In genomic region chr16:22973451-22973991, GRCh38 we compare ENCODE assay signal across 21 cellular contexts.
"Had no signal": no experiment of that assay in that cellular context is flagged by ENCODE, and none has a peak within 500 bp of the region (broad histone marks: within the 10 kb centered on the region; RNA-seq: fewer than 3 reads in every experiment).

No MANE protein-coding gene starts in this region.

- H3K4me2 ChIP-seq: hepatocyte, smooth muscle cell had no signal

- DNase-seq: dermis blood vessel endothelial cell; erythroblast; foreskin melanocyte; head of caudate nucleus; kidney; left cardiac atrium; left ventricle myocardium superior; naive thymus-derived CD4-positive, alpha-beta T cell; nephron progenitor cell; ovary; right cardiac atrium; stimulated activated CD4-positive, alpha-beta T cell treated with anti-CD3 and anti-CD28 coated beads, Interleukin-2, amount 100 ng/mL, for 48 hours; stimulated activated naive CD8-positive, alpha-beta T cell treated with anti-CD3 and anti-CD28 coated beads, Interleukin-15, Interleukin-2, amounts not matched to agents 100 U/mL and 50 U/mL, for 24 hours; thyroid gland; upper lobe of left lung; uterus had no signal

- H3K79me2 ChIP-seq: hepatocyte had no signal

- H3K27me3 ChIP-seq: hepatocyte, ovary, suprapubic skin, thyroid gland, upper lobe of left lung, uterus had no signal

- H3K9me3 ChIP-seq: ovary, suprapubic skin, thyroid gland, upper lobe of left lung, uterus had no signal

- H2AFZ ChIP-seq: hepatocyte had no signal

- H3K36me3 ChIP-seq: ovary, suprapubic skin, thyroid gland, upper lobe of left lung, uterus had no signal

- H3K4me3 ChIP-seq: hepatocyte, ovary, smooth muscle cell, suprapubic skin, thyroid gland, upper lobe of left lung, uterus had no signal

- ATAC-seq: left cardiac atrium; left ventricle myocardium superior; naive thymus-derived CD4-positive, alpha-beta T cell; right cardiac atrium; stimulated activated naive CD8-positive, alpha-beta T cell treated with anti-CD3 and anti-CD28 coated beads, Interleukin-15, Interleukin-2, amounts not matched to agents 100 U/mL and 50 U/mL, for 24 hours had no signal

- H3K27ac ChIP-seq: hepatocyte, ovary, suprapubic skin, thyroid gland, upper lobe of left lung, uterus had no signal

- FAIRE-seq: colon, endothelial cell of umbilical vein, kidney had no signal

- H3K4me1 ChIP-seq: thyroid gland, upper lobe of left lung, uterus had no signal
